ENCODE assay signal across 31 cellular contexts in genomic region chr1:180545991-180546390, GRCh38. TPM values are rescaled to one million over a fixed set of nuclear protein-coding genes. Genes with fewer than 3 reads are reported as not detected.
A peak's percentile ranks its signal among the peaks of the same experiment; 100 is the strongest.
DNase-seq lines count a peak whose midpoint lies in the region; ATAC-seq, FAIRE-seq and TF ChIP-seq lines count a peak whose summit lies in the region.
"Had no signal": no experiment of that assay in that cellular context is flagged by ENCODE, and none has a peak within 500 bp of the region (broad histone marks: within the 10 kb centered on the region; RNA-seq: fewer than 3 reads in every experiment).

No MANE protein-coding gene starts in this region.

- no peaks in the 10 kb centered on the region for H3K36me3 Mint-ChIP-seq in activated CD4-positive, alpha-beta T cell treated with anti-CD3 and anti-CD28 coated beads for 36 hours (ENCODE audit: low read depth)
- H3K36me3 Mint-ChIP-seq in endodermal cell (ENCODE audit: low read depth), result no peaks in the 10 kb centered on the region
- H3K36me3 Mint-ChIP-seq: CD14-positive monocyte; CD4-positive, alpha-beta memory T cell; CD4-positive, CD25-positive, alpha-beta regulatory T cell; CD8-positive, alpha-beta memory T cell had no signal

- H3K27ac ChIP-seq in left ventricle myocardium inferior (replicated peaks) (peak overlapping the region; percentile 78), right cardiac atrium (ENCODE audit: low read length) (no peak overlapping the region), GM12878 (ENCODE audit: control insufficient read depth, insufficient read depth) (no peak overlapping the region), endodermal cell (ENCODE audit: low read depth, low read length) (no peak overlapping the region)
- H3K27ac ChIP-seq: BLaER1 had no signal

- H3K4me3 Mint-ChIP-seq in activated CD4-positive, alpha-beta T cell treated with anti-CD3 and anti-CD28 coated beads for 36 hours, result no peak overlapping the region
- H3K4me3 Mint-ChIP-seq in endodermal cell, result no peak overlapping the region
- H3K4me3 Mint-ChIP-seq: CD14-positive monocyte; CD4-positive, alpha-beta memory T cell; CD4-positive, CD25-positive, alpha-beta regulatory T cell; CD8-positive, alpha-beta memory T cell had no signal

- H3K9ac ChIP-seq in GM12878 (ENCODE audit: control insufficient read depth, insufficient read depth, low read length) (no peak overlapping the region), endodermal cell (ENCODE audit: extremely low read depth, low read length, poor library complexity, severe bottlenecking) (no peak overlapping the region)
- H3K9ac ChIP-seq: BLaER1 had no signal

- no peak for TF ChIP-seq CTCF in left ventricle myocardium inferior (IDR thresholded peaks at IDR 0.05; ENCODE audit: borderline replicate concordance)
- TF ChIP-seq CTCF in GM12878 (IDR thresholded peaks at IDR 0.05 in 2 of 3, conservative IDR thresholded peaks at IDR 0.05 in 1 of 3; ENCODE audit: control insufficient read depth in 2 of 3, extremely low read depth in 1 of 3, insufficient read depth in 1 of 3, low read depth in 3 of 3, low read length in 3 of 3), result no peak
- TF ChIP-seq CTCF in endodermal cell (conservative IDR thresholded peaks at IDR 0.05), result no peak

- H4K20me1 ChIP-seq in GM12878 (ENCODE audit: control insufficient read depth, insufficient read depth), result no peaks in the 10 kb centered on the region
- H4K20me1 ChIP-seq: BLaER1 had no signal

- intact Hi-C loops in activated CD4-positive, alpha-beta T cell treated with anti-CD3 and anti-CD28 coated beads for 36 hours (cut with DNase I, micrococcal nuclease), result no loop called here
- intact Hi-C loops in left ventricle myocardium inferior (cut with micrococcal nuclease) (no loop called here), right cardiac atrium (cut with DNase I) (loop anchor here in 1 of 4 donors (10.0 kb wide), 1 partner anchor 69 kb away; no protein-coding TSS in a partner anchor), GM12878 (cut with micrococcal nuclease; ENCODE audit: unreplicated experiment) (no loop called here)

- TF ChIP-seq EP300 in GM12878 (IDR thresholded peaks at IDR 0.05; ENCODE audit: borderline replicate concordance in 1 of 2, control insufficient read depth in 1 of 2, low read depth in 2 of 2, low read length in 2 of 2), result no peak

- WGBS in right cardiac atrium, result 96% methylated on average over 1 of the region's 1 CpG
- WGBS in GM12878 (ENCODE audit: insufficient coverage, insufficient replicate concordance, low lambda C conversion rate, missing lambda C conversion rate), result 44% methylated on average over 1 of the region's 1 CpG
- WGBS in endodermal cell (ENCODE audit: insufficient coverage in 1 of 2, insufficient read length in 1 of 2), 2 experiments, result 83 to 96% methylated on average over 1 of the region's 1 CpG

- H3K4me2 ChIP-seq in GM12878 (ENCODE audit: control insufficient read depth, insufficient read depth), result no peak overlapping the region
- H3K4me2 ChIP-seq: BLaER1 had no signal

- no peak for TF ChIP-seq POLR2A in GM12878 (IDR thresholded peaks at IDR 0.05; ENCODE audit: low read depth, low read length)

- no peaks in the 10 kb centered on the region for H3K36me3 ChIP-seq in left ventricle myocardium inferior
- no peaks in the 10 kb centered on the region for H3K36me3 ChIP-seq in GM12878 (ENCODE audit: control insufficient read depth in 2 of 2, insufficient read depth in 2 of 2, low read length in 1 of 2)
- no peaks in the 10 kb centered on the region for H3K36me3 ChIP-seq in endodermal cell (ENCODE audit: control insufficient read depth, insufficient read depth, low read length)
- H3K36me3 ChIP-seq: BE2C, BLaER1 had no signal

- no peak for DNase-seq in activated CD4-positive, alpha-beta T cell treated with anti-CD3 and anti-CD28 coated beads for 36 hours
- DNase-seq in activated CD4-positive, alpha-beta T cell treated with anti-CD3 and anti-CD28 coated beads, Interleukin-2, amount 50 U/mL, for 4 hours, result no peak
- DNase-seq in left ventricle myocardium inferior (no peak), right cardiac atrium (no peak), GM12878 (ENCODE audit: low read depth, low spot score) (no peak), endodermal cell (peak; percentile 3), NCI-H1092 (lab: John Stamatoyannopoulos, UW) (no peak)
- DNase-seq: 8988T; ACHN; BE2C; C1 segment of cervical spinal cord; CD4-positive, alpha-beta memory T cell; CD4-positive, CD25-positive, alpha-beta regulatory T cell; CD8-positive, alpha-beta memory T cell; COR-L47; DMS 273 treated with DMSO at 0.1 percent for 48 hours; DMS153; DMS53; DMS79; DND-41; EL; GDM1 had no signal

- FAIRE-seq in GM12878 (lab: Jason Lieb, UNC), result no peak
- FAIRE-seq: A204.1, GM12891 had no signal

- TF ChIP-seq RAD21 in GM12878 (IDR thresholded peaks at IDR 0.05; ENCODE audit: insufficient read depth, low read depth, low read length), result no peak

- H3K4me1 Mint-ChIP-seq in activated CD4-positive, alpha-beta T cell treated with anti-CD3 and anti-CD28 coated beads for 36 hours, result no peaks in the 10 kb centered on the region
- H3K4me1 Mint-ChIP-seq in endodermal cell, result peaks cover 11% of the 10 kb centered on the region
- H3K4me1 Mint-ChIP-seq: CD14-positive monocyte; CD4-positive, alpha-beta memory T cell; CD4-positive, CD25-positive, alpha-beta regulatory T cell; CD8-positive, alpha-beta memory T cell had no signal

- RAD21 ChIA-PET in GM12878 (lab: Charles Lee; ENCODE audit: unreplicated experiment), result interaction anchor here (0.9 to 1.1 kb wide), 2 partner anchors 87 to 316 kb away, joined by 3 read pairs; no protein-coding TSS in a partner anchor

- H3K9me3 ChIP-seq in left ventricle myocardium inferior (replicated peaks) (no peaks in the 10 kb centered on the region), right cardiac atrium (ENCODE audit: control insufficient read depth, low read length) (no peaks in the 10 kb centered on the region), GM12878 (replicated peaks; ENCODE audit: control insufficient read depth, insufficient read depth, low read length) (no peaks in the 10 kb centered on the region), endodermal cell (ENCODE audit: control insufficient read depth, low read length) (no peaks in the 10 kb centered on the region)
- H3K9me3 ChIP-seq: BE2C, BLaER1 had no signal

- BruUV-seq in GM12878 (replicated peaks; lab: Mats Ljungman, UMichigan), result no TSS peak

- H3K27me3 Mint-ChIP-seq in activated CD4-positive, alpha-beta T cell treated with anti-CD3 and anti-CD28 coated beads for 36 hours, result no peaks in the 10 kb centered on the region
- H3K27me3 Mint-ChIP-seq in endodermal cell (ENCODE audit: insufficient read depth), result no peaks in the 10 kb centered on the region

- ATAC-seq in activated CD4-positive, alpha-beta T cell treated with anti-CD3 and anti-CD28 coated beads for 36 hours, result peak; percentile 19
- ATAC-seq in right cardiac atrium (no peak), GM12878 (peak; percentile 42), HG03521 (IDR thresholded peaks at IDR 0.05; ENCODE audit: unreplicated experiment) (no peak)

- H3K79me2 ChIP-seq in GM12878 (ENCODE audit: control insufficient read depth, insufficient read depth, low read length), result no peaks in the 10 kb centered on the region

- no peak overlapping the region for H2AFZ ChIP-seq in GM12878 (ENCODE audit: control insufficient read depth, low read depth, low read length)

- H3K27me3 ChIP-seq in left ventricle myocardium inferior (ENCODE audit: low read depth) (no peaks in the 10 kb centered on the region), right cardiac atrium (ENCODE audit: control insufficient read depth, insufficient read depth) (no peaks in the 10 kb centered on the region), GM12878 (replicated peaks in 1 of 2; ENCODE audit: control insufficient read depth in 2 of 2, insufficient read depth in 2 of 2, low read length in 1 of 2) (no peaks in the 10 kb centered on the region; a peak in 1 of 4 replicates), endodermal cell (ENCODE audit: control insufficient read depth, insufficient read depth, low read length, poor library complexity, severe bottlenecking) (no peaks in the 10 kb centered on the region)
- H3K27me3 ChIP-seq: BE2C, BLaER1 had no signal

- H3K27ac Mint-ChIP-seq in activated CD4-positive, alpha-beta T cell treated with anti-CD3 and anti-CD28 coated beads for 36 hours, result no peak overlapping the region
- H3K27ac Mint-ChIP-seq in endodermal cell, result no peak overlapping the region
- H3K27ac Mint-ChIP-seq: CD14-positive monocyte; CD4-positive, alpha-beta memory T cell; CD4-positive, CD25-positive, alpha-beta regulatory T cell had no signal

- no peak overlapping the region for H3K4me3 ChIP-seq in left ventricle myocardium inferior
- H3K4me3 ChIP-seq in right cardiac atrium (ENCODE audit: low read length), result no peak overlapping the region
- H3K4me3 ChIP-seq in GM12878, result no peak overlapping the region
- no peak overlapping the region for H3K4me3 ChIP-seq in endodermal cell (ENCODE audit: low read length)
- H3K4me3 ChIP-seq: BLaER1 had no signal

- H3K9me3 Mint-ChIP-seq in activated CD4-positive, alpha-beta T cell treated with anti-CD3 and anti-CD28 coated beads for 36 hours (ENCODE audit: low read depth), result no peaks in the 10 kb centered on the region
- H3K9me3 Mint-ChIP-seq in endodermal cell, result no peaks in the 10 kb centered on the region
- H3K9me3 Mint-ChIP-seq: CD14-positive monocyte; CD4-positive, alpha-beta memory T cell; CD4-positive, CD25-positive, alpha-beta regulatory T cell; CD8-positive, alpha-beta memory T cell had no signal

- peaks cover 58% of the 10 kb centered on the region for H3K4me1 ChIP-seq in left ventricle myocardium inferior
- H3K4me1 ChIP-seq in right cardiac atrium (ENCODE audit: control insufficient read depth, insufficient read depth, low read length), result no peaks in the 10 kb centered on the region
- H3K4me1 ChIP-seq in GM12878 (ENCODE audit: control insufficient read depth, insufficient read depth, low read length), result no peaks in the 10 kb centered on the region
- H3K4me1 ChIP-seq in endodermal cell (ENCODE audit: control insufficient read depth, insufficient read depth, low read length), result no peaks in the 10 kb centered on the region
- H3K4me1 ChIP-seq: BE2C had no signal

- POLR2A ChIA-PET in activated CD4-positive, alpha-beta T cell treated with anti-CD3 and anti-CD28 coated beads for 36 hours (lab: Charles Lee), result no interaction called here
- POLR2A ChIA-PET in GM12878 (lab: Charles Lee), result no interaction called here

- CTCF ChIA-PET in activated CD4-positive, alpha-beta T cell treated with anti-CD3 and anti-CD28 coated beads for 36 hours (lab: Charles Lee), result interaction anchor here (0.6 to 1.1 kb wide), 2 partner anchors 298 to 316 kb away, joined by 3 to 5 read pairs; no protein-coding TSS in a partner anchor
- CTCF ChIA-PET in GM12878 (lab: Yijun Ruan, JAX), result interaction anchor here (1.0 to 2.3 kb wide), 3 partner anchors 9 to 317 kb away, joined by 3 to 11 read pairs (median 3); no protein-coding TSS in a partner anchor

- in situ Hi-C loops in GM12878 (cut with MboI), result no loop called here

- SMC1A ChIA-PET in GM12878 (lab: Charles Lee; ENCODE audit: uncharacterized antibody, unreplicated experiment), result interaction anchor here (0.9 to 1.2 kb wide), 3 partner anchors 31 to 318 kb away, joined by 3 to 4 read pairs (median 4); no protein-coding TSS in a partner anchor

RNA-seq across cellular contexts. Expression of gene OVAAL, which starts 12.8 kb away (rescaled TPM):
- total RNA-seq in activated CD4-positive, alpha-beta T cell treated with anti-CD3 and anti-CD28 coated beads for 36 hours, result not detected
- total RNA-seq in left ventricle myocardium inferior, result 5.3 TPM
- total RNA-seq in right cardiac atrium, result under 1 TPM; 0.39 to 0.69 (median 0.43) TPM
- 1.7 TPM for polyA plus RNA-seq in right cardiac atrium
- total RNA-seq in GM12878 (2013; cell fraction: nucleolus; rRNA removed), result not detected in 2 replicates
- total RNA-seq in GM12878 (2014; rRNA removed), result not detected in 2 replicates
- 0.09 TPM in 1 of 2 replicates, not detected in the other for total RNA-seq in GM12878 (2014; rRNA removed; fragmentation: Illumina TruSeq; extraction: Trizol)
- not detected in 2 replicates for total RNA-seq in GM12878 (2021)
- polyA plus RNA-seq in GM12878 (2011; ENCODE audit: low read depth), result not detected
- polyA plus RNA-seq in GM12878 (2011; rRNA removed), result 0.33 and 0.49 TPM in 2 replicates
- polyA plus RNA-seq in GM12878 (2011; cell fraction: cytosol; rRNA removed), result 0.18 and 0.21 TPM in 2 replicates
- polyA plus RNA-seq in GM12878 (2011; cell fraction: nucleus; rRNA removed), result 0.09 and 0.16 TPM in 2 replicates
- polyA plus RNA-seq in GM12878 (2012), result not detected in 2 replicates
- polyA plus RNA-seq in GM12878 (2014; fragmentation: Illumina TruSeq; extraction: Trizol), result 0.06 and 0.16 TPM in 2 replicates
- under 1 TPM in 1 of 2 experiments, not detected in 1; 0.04 TPM for polyA plus RNA-seq in GM12878 (2014; fragmentation: Nextera tagmentation; extraction: Ambion mirVana)
- polyA plus RNA-seq in GM12878 (2014; rRNA removed), result 0.11 TPM in 1 of 2 replicates, not detected in the other
- polyA plus RNA-seq in GM12878 (2016; fragmentation: Nextera tagmentation; extraction: Ambion mirVana), result not detected
- 0.31 TPM in 1 of 2 replicates, not detected in the other for polyA minus RNA-seq in GM12878 (2011; rRNA and poly(A)+ RNA removed)
- polyA minus RNA-seq in GM12878 (2011; cell fraction: cytosol; rRNA and poly(A)+ RNA removed), result not detected in 2 replicates
- not detected in 2 replicates for polyA minus RNA-seq in GM12878 (2011; cell fraction: nucleus; rRNA and poly(A)+ RNA removed)
- not detected for total RNA-seq in endodermal cell
- not detected for polyA plus RNA-seq in endodermal cell (2013, experiment 1 of 2)
- polyA plus RNA-seq in endodermal cell (2013, experiment 2 of 2), result not detected
- total RNA-seq: A673; CD4-positive, alpha-beta memory T cell; CD4-positive, CD25-positive, alpha-beta regulatory T cell; CD8-positive, alpha-beta memory T cell; Daoy; G401 had no signal
- polyA plus RNA-seq: AG04450; CD14-positive monocyte; CD4-positive, alpha-beta memory T cell; CD4-positive, CD25-positive, alpha-beta regulatory T cell; CD8-positive, alpha-beta memory T cell had no signal

RNA-seq across cellular contexts. Expression of gene ACBD6, which starts 43.6 kb away (rescaled TPM):
- 10 to 100 TPM; 45.6 to 46.8 TPM for total RNA-seq in activated CD4-positive, alpha-beta T cell treated with anti-CD3 and anti-CD28 coated beads for 36 hours
- total RNA-seq in left ventricle myocardium inferior, result 18.2 TPM
- 10 to 100 TPM; 22.1 to 24.8 (median 23.5) TPM for total RNA-seq in right cardiac atrium
- polyA plus RNA-seq in right cardiac atrium, result 28.9 TPM
- total RNA-seq in GM12878 (2013; cell fraction: nucleolus; rRNA removed), result 149 and 161 TPM in 2 replicates
- 56.2 and 61.5 TPM in 2 replicates for total RNA-seq in GM12878 (2014; rRNA removed)
- total RNA-seq in GM12878 (2014; rRNA removed; fragmentation: Illumina TruSeq; extraction: Trizol), result 64.1 and 67.3 TPM in 2 replicates
- 46.6 and 49.6 TPM in 2 replicates for total RNA-seq in GM12878 (2021)
- polyA plus RNA-seq in GM12878 (2011; ENCODE audit: low read depth), result 85.7 TPM
- 56.3 and 58.7 TPM in 2 replicates for polyA plus RNA-seq in GM12878 (2011; rRNA removed)
- 55.9 and 56.8 TPM in 2 replicates for polyA plus RNA-seq in GM12878 (2011; cell fraction: cytosol; rRNA removed)
- polyA plus RNA-seq in GM12878 (2011; cell fraction: nucleus; rRNA removed), result 122 and 132 TPM in 2 replicates
- polyA plus RNA-seq in GM12878 (2012), result 53.4 and 53.6 TPM in 2 replicates
- polyA plus RNA-seq in GM12878 (2014; fragmentation: Illumina TruSeq; extraction: Trizol), result 45.0 and 50.0 TPM in 2 replicates
- polyA plus RNA-seq in GM12878 (2014; fragmentation: Nextera tagmentation; extraction: Ambion mirVana), result 10 to 100 TPM; 15.0 to 38.7 TPM
- 53.8 and 57.9 TPM in 2 replicates for polyA plus RNA-seq in GM12878 (2014; rRNA removed)
- polyA plus RNA-seq in GM12878 (2016; fragmentation: Nextera tagmentation; extraction: Ambion mirVana), result 10 to 100 TPM; 63.9 to 65.7 TPM
- 74.4 and 78.7 TPM in 2 replicates for polyA minus RNA-seq in GM12878 (2011; rRNA and poly(A)+ RNA removed)
- 14.6 and 16.7 TPM in 2 replicates for polyA minus RNA-seq in GM12878 (2011; cell fraction: cytosol; rRNA and poly(A)+ RNA removed)
- 43.3 and 76.9 TPM in 2 replicates for polyA minus RNA-seq in GM12878 (2011; cell fraction: nucleus; rRNA and poly(A)+ RNA removed)
- total RNA-seq in endodermal cell, result 10 to 100 TPM; 43.2 to 54.5 TPM
- 48.7 TPM for polyA plus RNA-seq in endodermal cell (2013, experiment 1 of 2)
- polyA plus RNA-seq in endodermal cell (2013, experiment 2 of 2), result 54.8 TPM

Comparison
In these comparisons a context has a peak if more than half of its experiments do, and no peak if none do; other contexts are left out.
1. ATAC-seq: peak in activated CD4-positive, alpha-beta T cell treated with anti-CD3 and anti-CD28 coated beads for 36 hours (single experiment) and GM12878 (single experiment); none in right cardiac atrium (0 of 2) and HG03521 (single experiment).